1 cellular context compared by ENCODE assay signal in the genomic region with DNA sequence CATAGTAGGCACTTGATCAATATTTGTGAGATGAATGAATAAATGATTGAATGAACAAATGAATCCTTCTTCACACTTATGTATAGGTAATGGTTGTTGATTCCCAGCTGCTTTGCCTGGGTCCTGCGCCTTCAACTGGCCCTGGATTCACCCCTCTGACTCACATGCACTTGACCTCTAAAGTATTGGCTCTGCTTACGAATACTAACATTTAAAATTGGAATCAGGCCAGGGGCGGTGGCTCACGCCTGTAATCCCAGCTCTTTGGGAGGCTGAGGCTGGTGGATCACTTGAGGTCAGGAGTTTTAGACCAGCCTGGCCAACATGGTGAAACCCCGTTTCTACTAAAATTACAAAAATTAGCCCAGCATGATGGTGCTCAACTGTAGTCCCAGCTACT.
TF ChIP-seq lines count a peak whose summit lies in the region.

No MANE protein-coding gene starts in this region.

TF ChIP-seq in SK-N-SH, 30 proteins besides CTCF, POLR2A, EP300 and RAD21:
- TF ChIP-seq NFIC (IDR thresholded peaks at IDR 0.05; ENCODE audit: borderline replicate concordance) = peak; percentile 13; the same call in 1 of the 2 replicates
